9 cellular contexts compared by ENCODE assay signal in genomic region chr17:17377071-17377487, GRCh38.
"Had no signal": no experiment of that assay in that cellular context is flagged by ENCODE, and none has a peak within 500 bp of the region (broad histone marks: within the 10 kb centered on the region; RNA-seq: fewer than 3 reads in every experiment).

No MANE protein-coding gene starts in this region.

- H3K4me3 ChIP-seq: esophagus squamous epithelium, tibial artery had no signal

- H3K9me3 ChIP-seq: esophagus squamous epithelium, tibial artery had no signal

- DNase-seq: activated CD4-positive, alpha-beta memory T cell treated with anti-CD3 and anti-CD28 coated beads for 36 hours; activated gamma-delta T cell; activated T-cell treated with anti-CD3 and anti-CD28 coated beads, Interleukin-2, amount 50 U/mL, for 4 hours; esophagus squamous epithelium; naive thymus-derived CD4-positive, alpha-beta T cell; stimulated activated CD4-positive, alpha-beta T cell treated with anti-CD3 and anti-CD28 coated beads, Interleukin-15, amount 100 ng/mL, for 24 hours; stimulated activated CD4-positive, alpha-beta T cell treated with anti-CD3 and anti-CD28 coated beads, Interleukin-4, amount 100 ng/mL, for 4 hours; tibial artery had no signal

- H3K27ac Mint-ChIP-seq: activated CD4-positive, alpha-beta memory T cell treated with anti-CD3 and anti-CD28 coated beads for 36 hours; activated naive CD8-positive, alpha-beta T cell; naive thymus-derived CD4-positive, alpha-beta T cell had no signal

- H3K4me1 ChIP-seq: tibial artery had no signal

- H3K4me3 Mint-ChIP-seq: activated CD4-positive, alpha-beta memory T cell treated with anti-CD3 and anti-CD28 coated beads for 36 hours; activated naive CD8-positive, alpha-beta T cell; activated T-cell treated with anti-CD3 and anti-CD28 coated beads, Interleukin-2, amount 50 U/mL, for 4 hours; naive thymus-derived CD4-positive, alpha-beta T cell had no signal

- H3K36me3 Mint-ChIP-seq: activated CD4-positive, alpha-beta memory T cell treated with anti-CD3 and anti-CD28 coated beads for 36 hours; activated naive CD8-positive, alpha-beta T cell; naive thymus-derived CD4-positive, alpha-beta T cell had no signal

- H3K9me3 Mint-ChIP-seq: activated CD4-positive, alpha-beta memory T cell treated with anti-CD3 and anti-CD28 coated beads for 36 hours; activated T-cell treated with anti-CD3 and anti-CD28 coated beads, Interleukin-2, amount 50 U/mL, for 4 hours; naive thymus-derived CD4-positive, alpha-beta T cell had no signal

- ATAC-seq: activated T-cell treated with anti-CD3 and anti-CD28 coated beads, Interleukin-2, amount 50 U/mL, for 4 hours; naive thymus-derived CD4-positive, alpha-beta T cell had no signal

- H3K36me3 ChIP-seq: esophagus squamous epithelium, tibial artery had no signal

- H3K27ac ChIP-seq: tibial artery had no signal
